In genomic region chr5:139392324-139392677, GRCh38 we compare ENCODE assay signal across 8 cellular contexts. TPM values are rescaled to one million over a fixed set of nuclear protein-coding genes. Genes with fewer than 3 reads are reported as not detected.
A peak's percentile ranks its signal among the peaks of the same experiment; 100 is the strongest.
DNase-seq lines count a peak whose midpoint lies in the region; ATAC-seq and TF ChIP-seq lines count a peak whose summit lies in the region.

No MANE protein-coding gene starts in this region.

- peak; percentile 5 for ATAC-seq in HG03066 (IDR thresholded peaks at IDR 0.05; ENCODE audit: low read depth, unreplicated experiment)
- peak; percentile 16 to 22 (median 17) for ATAC-seq in natural killer cell
- no peak for ATAC-seq in HG03097 (IDR thresholded peaks at IDR 0.05; ENCODE audit: low FRiP score, unreplicated experiment)
- no peak for ATAC-seq in HG03039 (IDR thresholded peaks at IDR 0.05; ENCODE audit: unreplicated experiment)

- no peak for TF ChIP-seq CTCF in Calu3 (IDR thresholded peaks at IDR 0.05; ENCODE audit: unreplicated experiment)
- no peak for TF ChIP-seq CTCF in astrocyte of the cerebellum (IDR thresholded peaks at IDR 0.05; ENCODE audit: low read depth, low read length, missing control alignments)
- no peak for TF ChIP-seq CTCF in natural killer cell (IDR thresholded peaks at IDR 0.05)

- H3K9me3 Mint-ChIP-seq in Calu3 (ENCODE audit: low read depth, unreplicated experiment) (no peaks in the 10 kb centered on the region), natural killer cell (no peaks in the 10 kb centered on the region)

- H3K4me1 Mint-ChIP-seq in Calu3 (ENCODE audit: low read depth, unreplicated experiment), result peaks cover 16% of the 10 kb centered on the region
- H3K4me1 Mint-ChIP-seq in natural killer cell, result peaks cover 39 to 50% of the 10 kb centered on the region in 2 donors

- intact Hi-C loops in Calu3 (cut with micrococcal nuclease; ENCODE audit: unreplicated experiment), result loop anchor here (5.0 kb wide), 1 partner anchor 50 kb away; the partner anchor contains the start of gene PAIP2
- intact Hi-C loops in natural killer cell (cut with micrococcal nuclease), result loop anchor here (5.0 kb wide), 1 partner anchor 120 kb away; no protein-coding TSS in a partner anchor

- peaks cover 22% of the 10 kb centered on the region for H3K36me3 Mint-ChIP-seq in Calu3 (ENCODE audit: insufficient read depth, unreplicated experiment)
- no peaks in the 10 kb centered on the region for H3K36me3 Mint-ChIP-seq in natural killer cell

- no TSS peak for BruUV-seq in Calu3 (replicated peaks; lab: Mats Ljungman, UMichigan)

- H3K4me3 ChIP-seq in astrocyte of the cerebellum (ENCODE audit: low read depth, low read length), result peak overlapping the region; percentile 21

- no peak for DNase-seq in Calu3
- DNase-seq in astrocyte of the cerebellum (ENCODE audit: low read depth), result no peak
- DNase-seq in natural killer cell, result no peak
- no peak for DNase-seq in NCI-H128 (lab: John Stamatoyannopoulos, UW; ENCODE audit: unreplicated experiment)
- DNase-seq in germinal center (ENCODE audit: low spot score), result no peak

- CTCF ChIA-PET in Calu3 (lab: Charles Lee), result interaction anchor here (0.7 kb wide), 1 partner anchor 646 kb away, joined by 4 read pairs; no protein-coding TSS in a partner anchor

- in situ Hi-C loops in astrocyte of the cerebellum (cut with HindIII; ENCODE audit: low sequenced_read_pairs), result no loop called here

- H3K27me3 Mint-ChIP-seq in Calu3 (ENCODE audit: unreplicated experiment) (no peaks in the 10 kb centered on the region), natural killer cell (ENCODE audit: low read depth in 2 of 2) (no peaks in the 10 kb centered on the region)

- H3K4me3 Mint-ChIP-seq in Calu3 (ENCODE audit: low read depth, unreplicated experiment) (peak overlapping the region; percentile 81), natural killer cell (peak overlapping the region; percentile 88)

- H3K27ac Mint-ChIP-seq in Calu3 (ENCODE audit: unreplicated experiment) (peak overlapping the region; percentile 84), natural killer cell (peak overlapping the region in 1 of 2 donors; percentile 95)

RNA-seq across cellular contexts. Expression of gene MZB1, which starts 2.6 kb away (rescaled TPM):
- total RNA-seq in Calu3 (2022) (0.24 TPM in 1 of 2 replicates, not detected in the other), natural killer cell (10 to 100 TPM in 1 of 3 donors, 1 to 10 TPM in 2; 2.0 to 60.0 (median 2.8) TPM)

RNA-seq across cellular contexts. Expression of gene PROB1, which starts 2.6 kb away (rescaled TPM):
- 1.9 and 2.4 TPM in 2 replicates for total RNA-seq in Calu3 (2022)
- 1 to 10 TPM in 1 of 3 donors, under 1 TPM in 2; 0.91 to 1.0 (median 0.96) TPM for total RNA-seq in natural killer cell

RNA-seq across cellular contexts. Expression of gene SLC23A1, which starts 9.2 kb away (rescaled TPM):
- 0.80 and 2.8 TPM in 2 replicates for total RNA-seq in Calu3 (2022)
- not detected for total RNA-seq in natural killer cell

RNA-seq across cellular contexts. Expression of gene SPATA24, which starts 11.6 kb away (rescaled TPM):
- total RNA-seq in Calu3 (2022) (5.1 and 6.8 TPM in 2 replicates), natural killer cell (1 to 10 TPM; 1.6 to 2.9 (median 2.7) TPM)

RNA-seq across cellular contexts. Expression of gene DNAJC18, which starts 47.0 kb away (rescaled TPM):
- 6.7 and 9.8 TPM in 2 replicates for total RNA-seq in Calu3 (2022)
- total RNA-seq in natural killer cell, result 1 to 10 TPM; 2.9 to 4.9 (median 3.6) TPM

Comparison
In these comparisons a context has a peak if more than half of its experiments do, and no peak if none do; other contexts are left out.
1. ATAC-seq: peak in HG03066 (single experiment) and natural killer cell (3 of 3); none in HG03097 (single experiment) and HG03039 (single experiment).